12 cellular contexts compared by ENCODE assay signal in genomic region chr11:59358020-59358419, GRCh38. TPM values are rescaled to one million over a fixed set of nuclear protein-coding genes. Genes with fewer than 3 reads are reported as not detected.
"Had no signal": no experiment of that assay in that cellular context is flagged by ENCODE, and none has a peak within 500 bp of the region (broad histone marks: within the 10 kb centered on the region; RNA-seq: fewer than 3 reads in every experiment).

No MANE protein-coding gene starts in this region.

- H3K9me3 ChIP-seq: HAP-1 had no signal

- H3K4me1 ChIP-seq: HAP-1 had no signal

- H3K27ac ChIP-seq: GM23248 had no signal

- ATAC-seq: GM23338, HCT116 had no signal

- H3K9ac ChIP-seq: GM23248 had no signal

- FAIRE-seq: H1, H54 had no signal

- H3K36me3 ChIP-seq: HAP-1 had no signal

- DNase-seq: GM23248, GOT3, H7, H9, HCEC 1CT, HFFc6 had no signal

- H3K4me2 ChIP-seq: GM23338 had no signal

- H2AFZ ChIP-seq: GM23248, GM23338 had no signal

- H3K4me3 ChIP-seq: GM23248, GM23338, HAP-1 had no signal

RNA-seq across cellular contexts. Expression of gene OR5AN1, which starts 0.7 kb away (rescaled TPM):
- total RNA-seq: GM23248, GM23338, H1, H4, H7, H9, HFFc6 had no signal
- polyA plus RNA-seq: GM23248, GM23338, H1 had no signal
